Comparison of ENCODE assay signal across 19 cellular contexts in genomic region chr10:36493511-36493880, GRCh38.
A peak's percentile ranks its signal among the peaks of the same experiment; 100 is the strongest.
DNase-seq lines count a peak whose midpoint lies in the region; ATAC-seq and TF ChIP-seq lines count a peak whose summit lies in the region.
"Had no signal": no experiment of that assay in that cellular context is flagged by ENCODE, and none has a peak within 500 bp of the region (broad histone marks: within the 10 kb centered on the region; RNA-seq: fewer than 3 reads in every experiment).

No MANE protein-coding gene starts in this region.

- CTCF ChIA-PET in T-cell (lab: Charles Lee) = no interaction called here

- H3K4me1 Mint-ChIP-seq in T-cell = no peaks in the 10 kb centered on the region

- no peak overlapping the region for H4K8ac ChIP-seq in mesenchymal stem cell (ENCODE audit: low read length)

- peaks cover 6% of the 10 kb centered on the region for H3K4me1 ChIP-seq in mesenchymal stem cell (ENCODE audit: control insufficient read depth, insufficient read depth, low read depth, low read length)
- no peaks in the 10 kb centered on the region for H3K4me1 ChIP-seq in upper lobe of right lung
- H3K4me1 ChIP-seq: right lobe of liver had no signal

- H3K27me3 ChIP-seq in mesenchymal stem cell (ENCODE audit: control insufficient read depth in 1 of 2, insufficient read depth in 1 of 2, low read length in 2 of 2) = no peaks in the 10 kb centered on the region
- no peaks in the 10 kb centered on the region for H3K27me3 ChIP-seq in upper lobe of right lung
- H3K27me3 ChIP-seq: right lobe of liver had no signal

- TF ChIP-seq CTCF in choroid plexus epithelial cell (conservative IDR thresholded peaks at IDR 0.05; ENCODE audit: low read depth, low read length) (no peak), upper lobe of right lung (IDR thresholded peaks at IDR 0.05) (no peak)

- H3K9me3 Mint-ChIP-seq in T-cell = peaks cover 4 to 13% (median 5%) of the 10 kb centered on the region in 3 donors
- H3K9me3 Mint-ChIP-seq: brain had no signal

- no peak overlapping the region for H3K18ac ChIP-seq in mesenchymal stem cell (ENCODE audit: low read depth in 1 of 2, low read length in 2 of 2)

- H2AK5ac ChIP-seq in mesenchymal stem cell (ENCODE audit: low read length, severe bottlenecking) = no peak overlapping the region

- H3K4me3 Mint-ChIP-seq in T-cell = no peak overlapping the region
- H3K4me3 Mint-ChIP-seq: activated naive CD4-positive, alpha-beta T cell treated with anti-CD3 and anti-CD28 coated beads for 36 hours; brain had no signal

- no peaks in the 10 kb centered on the region for H3K36me3 ChIP-seq in mesenchymal stem cell (ENCODE audit: control insufficient read depth in 1 of 2, insufficient read depth in 2 of 2, low read depth in 1 of 2, low read length in 2 of 2)
- H3K36me3 ChIP-seq in upper lobe of right lung = no peaks in the 10 kb centered on the region
- H3K36me3 ChIP-seq: left ventricle myocardium inferior, right lobe of liver had no signal

- H3K14ac ChIP-seq in mesenchymal stem cell (ENCODE audit: low read length in 2 of 2) = no peak overlapping the region

- no peak overlapping the region for H3K4me2 ChIP-seq in mesenchymal stem cell (ENCODE audit: low read length, poor library complexity, severe bottlenecking)

- H4K91ac ChIP-seq in mesenchymal stem cell (ENCODE audit: low read length) = no peak overlapping the region

- H3K27ac ChIP-seq in mesenchymal stem cell (ENCODE audit: low read length, poor library complexity, severe bottlenecking) (no peak overlapping the region), upper lobe of right lung (no peak overlapping the region)
- H3K27ac ChIP-seq: left ventricle myocardium inferior, right lobe of liver had no signal

- no peak overlapping the region for H3K4ac ChIP-seq in mesenchymal stem cell (ENCODE audit: low read depth in 1 of 2, low read length in 2 of 2)

- H3K4me3 ChIP-seq in choroid plexus epithelial cell (ENCODE audit: low read depth, low read length) (no peak overlapping the region), mesenchymal stem cell (ENCODE audit: insufficient read depth in 1 of 2, low read depth in 1 of 2, low read length in 2 of 2) (no peak overlapping the region), upper lobe of right lung (no peak overlapping the region)
- H3K4me3 ChIP-seq: left ventricle myocardium inferior, right lobe of liver had no signal

- POLR2A ChIA-PET in T-cell (lab: Charles Lee) = interaction anchor here in 1 of 2 donors (0.5 kb wide), 1 partner anchor 157 kb away, joined by 4 read pairs; no protein-coding TSS in a partner anchor

- no peak overlapping the region for H2BK15ac ChIP-seq in mesenchymal stem cell (ENCODE audit: low read depth, poor library complexity, severe bottlenecking)

- no peak overlapping the region for H2BK5ac ChIP-seq in mesenchymal stem cell (ENCODE audit: low read depth, low read length, poor library complexity, severe bottlenecking)

- intact Hi-C loops in upper lobe of right lung (cut with DNase I) = no loop called here

- no peak overlapping the region for H3K23ac ChIP-seq in mesenchymal stem cell (ENCODE audit: low read length in 2 of 2)

- no peak overlapping the region for H2AFZ ChIP-seq in mesenchymal stem cell (ENCODE audit: low read depth, low read length)

- ATAC-seq in upper lobe of right lung = no peak
- no peak for ATAC-seq in T-cell (replicated peaks in 1 of 4)
- ATAC-seq in HG03460 (IDR thresholded peaks at IDR 0.05; ENCODE audit: unreplicated experiment) = no peak
- ATAC-seq: Panc1, right lobe of liver had no signal

- peak overlapping the region; percentile 71 for H3K9ac ChIP-seq in mesenchymal stem cell (ENCODE audit: low read length)

- H3K36me3 Mint-ChIP-seq in T-cell = no peaks in the 10 kb centered on the region
- H3K36me3 Mint-ChIP-seq: brain had no signal

- H3K9me3 ChIP-seq in mesenchymal stem cell (ENCODE audit: control insufficient read depth, low read length) (no peaks in the 10 kb centered on the region), upper lobe of right lung (no peaks in the 10 kb centered on the region)
- H3K9me3 ChIP-seq: left ventricle myocardium inferior, right lobe of liver had no signal

- H3K27ac Mint-ChIP-seq in T-cell = no peak overlapping the region
- H3K27ac Mint-ChIP-seq: activated naive CD4-positive, alpha-beta T cell treated with anti-CD3 and anti-CD28 coated beads for 36 hours had no signal

- DNase-seq in Daoy (ENCODE audit: low read depth) = peak; percentile 27
- peak; percentile 67 for DNase-seq in RKO (ENCODE audit: low spot score)
- peak; percentile 55 for DNase-seq in choroid plexus epithelial cell (ENCODE audit: low read depth)
- DNase-seq in mesenchymal stem cell = peak; percentile 56
- DNase-seq in upper lobe of right lung = no peak
- no peak for DNase-seq in T-cell
- DNase-seq in iPS-NIHi7 (ENCODE audit: extremely low spot score) = no peak
- DNase-seq: activated CD4-positive, alpha-beta T cell treated with anti-CD3 and anti-CD28 coated beads, Interleukin-2, amount 50 U/mL, for 4 hours; activated naive CD4-positive, alpha-beta T cell treated with anti-CD3 and anti-CD28 coated beads for 36 hours; effector CD8-positive, alpha-beta T cell; H7; KG1; left ventricle myocardium inferior; NCI-H1105 treated with DMSO at 0.1 percent for 48 hours; right lobe of liver; stimulated activated CD4-positive, alpha-beta T cell treated with anti-CD3 and anti-CD28 coated beads, Interleukin-4, amount 100 ng/mL, for 24 hours had no signal

- no peak overlapping the region for H2BK120ac ChIP-seq in mesenchymal stem cell (ENCODE audit: low read depth, low read length)

- WGBS in mesenchymal stem cell = no CpG with 5 or more reads among the region's 1 CpG

- no peak overlapping the region for H2BK12ac ChIP-seq in mesenchymal stem cell (ENCODE audit: low read length in 2 of 2)

- no peaks in the 10 kb centered on the region for H3K79me1 ChIP-seq in mesenchymal stem cell (replicated peaks; ENCODE audit: low read length, poor library complexity, severe bottlenecking)

- H3K27me3 Mint-ChIP-seq in T-cell = no peaks in the 10 kb centered on the region
- H3K27me3 Mint-ChIP-seq: brain had no signal

Comparison
In these comparisons a context has a peak if more than half of its experiments do, and no peak if none do; other contexts are left out.
1. DNase-seq: peak in Daoy (single experiment), RKO (single experiment), choroid plexus epithelial cell (single experiment) and mesenchymal stem cell (single experiment); none in upper lobe of right lung (single experiment), T-cell (0 of 34) and iPS-NIHi7 (single experiment).